In the genomic region with DNA sequence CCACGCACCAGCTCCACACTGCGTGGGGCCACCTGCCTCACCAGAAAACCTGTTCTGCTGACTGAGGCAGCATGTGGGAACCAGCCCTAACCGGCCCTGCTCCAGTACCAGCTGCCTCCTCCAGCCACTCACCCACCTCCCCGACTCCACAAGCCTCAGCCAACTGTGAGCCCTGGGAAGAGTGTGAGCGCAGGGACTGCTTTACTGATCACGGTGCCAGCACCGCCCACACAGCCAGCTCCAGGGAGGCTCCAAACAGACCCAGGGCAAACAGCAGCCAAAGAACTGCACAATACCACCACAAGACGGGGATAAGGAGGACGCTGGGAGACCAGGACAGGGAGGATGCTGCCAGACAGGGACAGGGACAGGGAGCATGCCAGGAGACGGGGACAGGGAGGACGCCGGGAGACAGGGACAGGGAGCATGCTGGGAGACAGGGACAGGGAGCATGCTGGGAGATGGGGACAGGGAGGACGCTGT, we compare ENCODE assay signal across 1 cellular context.
TF ChIP-seq lines count a peak whose summit lies in the region.

No MANE protein-coding gene starts in this region.

TF ChIP-seq in K562, 482 proteins besides CTCF, POLR2A, EP300 and RAD21:
- 0 out of 2 replicates have a peak, but pooled peaks have one; percentile 28 for TF ChIP-seq POLR2G (IDR thresholded peaks at IDR 0.05; ENCODE audit: low read depth, low read length)
- TF ChIP-seq XRCC3 (IDR thresholded peaks at IDR 0.05) = no peak
TF ChIP-seq in K562: peak in this region for 1.
